Comparison of ENCODE assay signal across 1 cellular context in the genomic region with DNA sequence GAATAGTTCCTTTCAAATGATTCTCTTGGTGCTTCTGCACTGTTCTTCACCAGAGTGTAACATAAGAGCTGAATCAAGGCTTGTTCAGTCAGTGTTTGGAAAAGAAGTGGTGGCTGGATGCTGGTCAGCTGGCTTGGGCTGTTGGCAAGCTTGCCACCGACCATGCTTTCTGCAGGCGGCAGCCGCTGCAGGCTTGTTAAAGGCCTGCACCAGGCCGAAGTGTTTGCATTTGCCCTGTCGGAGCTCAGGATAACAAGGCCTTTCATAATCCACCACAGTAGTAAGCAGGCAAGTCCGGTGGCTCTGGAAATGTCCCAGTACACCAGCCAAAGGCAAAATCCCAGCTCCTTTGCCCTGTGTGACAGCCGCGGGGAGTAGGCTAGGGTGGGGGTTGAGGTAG.
TF ChIP-seq lines count a peak whose summit lies in the region.

No MANE protein-coding gene starts in this region.

TF ChIP-seq in SK-N-SH treated with all-trans-retinoic acid at 6 μM for 48 hours, 23 proteins besides CTCF, POLR2A, EP300 and RAD21 (continued from another document):
- TF ChIP-seq, protein P1, sequence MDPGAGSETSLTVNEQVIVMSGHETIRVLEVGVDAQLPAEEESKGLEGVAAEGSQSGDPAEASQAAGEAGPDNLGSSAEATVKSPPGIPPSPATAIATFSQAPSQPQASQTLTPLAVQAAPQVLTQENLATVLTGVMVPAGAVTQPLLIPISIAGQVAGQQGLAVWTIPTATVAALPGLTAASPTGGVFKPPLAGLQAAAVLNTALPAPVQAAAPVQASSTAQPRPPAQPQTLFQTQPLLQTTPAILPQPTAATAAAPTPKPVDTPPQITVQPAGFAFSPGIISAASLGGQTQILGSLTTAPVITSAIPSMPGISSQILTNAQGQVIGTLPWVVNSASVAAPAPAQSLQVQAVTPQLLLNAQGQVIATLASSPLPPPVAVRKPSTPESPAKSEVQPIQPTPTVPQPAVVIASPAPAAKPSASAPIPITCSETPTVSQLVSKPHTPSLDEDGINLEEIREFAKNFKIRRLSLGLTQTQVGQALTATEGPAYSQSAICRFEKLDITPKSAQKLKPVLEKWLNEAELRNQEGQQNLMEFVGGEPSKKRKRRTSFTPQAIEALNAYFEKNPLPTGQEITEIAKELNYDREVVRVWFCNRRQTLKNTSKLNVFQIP (CRISPR knock-in tag; IDR thresholded peaks at IDR 0.05; ENCODE audit: borderline replicate concordance, low read depth) = no peak
- TF ChIP-seq, protein P2, sequence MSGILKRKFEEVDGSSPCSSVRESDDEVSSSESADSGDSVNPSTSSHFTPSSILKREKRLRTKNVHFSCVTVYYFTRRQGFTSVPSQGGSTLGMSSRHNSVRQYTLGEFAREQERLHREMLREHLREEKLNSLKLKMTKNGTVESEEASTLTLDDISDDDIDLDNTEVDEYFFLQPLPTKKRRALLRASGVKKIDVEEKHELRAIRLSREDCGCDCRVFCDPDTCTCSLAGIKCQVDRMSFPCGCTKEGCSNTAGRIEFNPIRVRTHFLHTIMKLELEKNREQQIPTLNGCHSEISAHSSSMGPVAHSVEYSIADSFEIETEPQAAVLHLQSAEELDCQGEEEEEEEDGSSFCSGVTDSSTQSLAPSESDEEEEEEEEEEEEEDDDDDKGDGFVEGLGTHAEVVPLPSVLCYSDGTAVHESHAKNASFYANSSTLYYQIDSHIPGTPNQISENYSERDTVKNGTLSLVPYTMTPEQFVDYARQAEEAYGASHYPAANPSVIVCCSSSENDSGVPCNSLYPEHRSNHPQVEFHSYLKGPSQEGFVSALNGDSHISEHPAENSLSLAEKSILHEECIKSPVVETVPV (CRISPR knock-in tag; IDR thresholded peaks at IDR 0.05) = no peak
